26 cellular contexts compared by ENCODE assay signal in genomic region chr2:86219896-86220295, GRCh38. TPM values are rescaled to one million over a fixed set of nuclear protein-coding genes. Genes with fewer than 3 reads are reported as not detected.
DNase-seq lines count a peak whose midpoint lies in the region; ATAC-seq and TF ChIP-seq lines count a peak whose summit lies in the region.
"Had no signal": no experiment of that assay in that cellular context is flagged by ENCODE, and none has a peak within 500 bp of the region (broad histone marks: within the 10 kb centered on the region; RNA-seq: fewer than 3 reads in every experiment).

No MANE protein-coding gene starts in this region.

- no peaks in the 10 kb centered on the region for H3K9me3 Mint-ChIP-seq in nephron
- H3K9me3 Mint-ChIP-seq: CD14-positive monocyte; CD4-positive, alpha-beta memory T cell; CD4-positive, CD25-positive, alpha-beta regulatory T cell; CD8-positive, alpha-beta memory T cell had no signal

- H2BK12ac ChIP-seq in mesenchymal stem cell (ENCODE audit: low read length in 2 of 2) (no peak overlapping the region), neuronal stem cell (ENCODE audit: low read length) (no peak overlapping the region)

- H3K4me1 Mint-ChIP-seq in nephron, result peaks cover 62% of the 10 kb centered on the region

- no peaks in the 10 kb centered on the region for H3K36me3 ChIP-seq in mesenchymal stem cell (ENCODE audit: control insufficient read depth in 1 of 2, insufficient read depth in 2 of 2, low read depth in 1 of 2, low read length in 2 of 2)
- no peaks in the 10 kb centered on the region for H3K36me3 ChIP-seq in neuronal stem cell (replicated peaks in 1 of 2; ENCODE audit: control insufficient read depth in 2 of 2, insufficient read depth in 2 of 2, low read length in 2 of 2)
- H3K36me3 ChIP-seq: BE2C, BLaER1 had no signal

- H3K27me3 ChIP-seq in mesenchymal stem cell (ENCODE audit: control insufficient read depth in 1 of 2, insufficient read depth in 1 of 2, low read length in 2 of 2) (no peaks in the 10 kb centered on the region), neuronal stem cell (ENCODE audit: control insufficient read depth in 3 of 3, insufficient read depth in 3 of 3, low read depth in 1 of 3, low read length in 3 of 3) (no peaks in the 10 kb centered on the region)
- H3K27me3 ChIP-seq: BE2C, BLaER1 had no signal

- peak overlapping the region in 2 of 3 experiments; percentile 28 to 53 for H3K27ac Mint-ChIP-seq in nephron
- H3K27ac Mint-ChIP-seq: CD4-positive, alpha-beta memory T cell had no signal

- H3K9me3 ChIP-seq in mesenchymal stem cell (ENCODE audit: control insufficient read depth, low read length) (no peaks in the 10 kb centered on the region), neuronal stem cell (replicated peaks in 1 of 2; ENCODE audit: control insufficient read depth in 2 of 2, insufficient read depth in 1 of 2, low read depth in 1 of 2, low read length in 2 of 2) (no peaks in the 10 kb centered on the region)
- H3K9me3 ChIP-seq: A549, BE2C, BLaER1 had no signal

- no peak overlapping the region for H2BK120ac ChIP-seq in mesenchymal stem cell (ENCODE audit: low read depth, low read length)
- no peak overlapping the region for H2BK120ac ChIP-seq in neuronal stem cell (ENCODE audit: low read depth, low read length)

- H3K9ac ChIP-seq in mesenchymal stem cell (ENCODE audit: low read length) (no peak overlapping the region), neuronal stem cell (ENCODE audit: low read depth, low read length, poor library complexity) (peak overlapping the region; percentile 15)
- H3K9ac ChIP-seq: BLaER1 had no signal

- peak overlapping the region; percentile 66 for H4K91ac ChIP-seq in mesenchymal stem cell (ENCODE audit: low read length)
- no peak overlapping the region for H4K91ac ChIP-seq in neuronal stem cell (ENCODE audit: low read depth, low read length, poor library complexity)

- H2BK15ac ChIP-seq in mesenchymal stem cell (ENCODE audit: low read depth, poor library complexity, severe bottlenecking), result no peak overlapping the region
- no peak overlapping the region for H2BK15ac ChIP-seq in neuronal stem cell (ENCODE audit: low read length)

- DNase-seq in activated CD8-positive, alpha-beta memory T cell treated with anti-CD3 and anti-CD28 coated beads for 24 hours, result peak; percentile 32
- no peak for DNase-seq in activated CD8-positive, alpha-beta memory T cell treated with anti-CD3 and anti-CD28 coated beads, Interleukin-2, amount 50 U/mL, for 4 hours
- no peak for DNase-seq in mesenchymal stem cell
- DNase-seq in neuronal stem cell (ENCODE audit: low spot score), result no peak
- DNase-seq in GM03348 (ENCODE audit: low spot score), result no peak
- DNase-seq in activated effector memory CD4-positive, alpha-beta T cell treated with Interleukin-2 at 50 U/mL for 16 hours, result no peak
- DNase-seq: AML-193; BE2C; C1 segment of cervical spinal cord; CD4-positive, alpha-beta memory T cell; CD4-positive, CD25-positive, alpha-beta regulatory T cell; CD8-positive, alpha-beta memory T cell; COR-L47; DMS 273 treated with DMSO at 0.1 percent for 48 hours; DMS153; DMS53; DMS79; DND-41; EL; GDM1 had no signal

- H3K79me1 ChIP-seq in mesenchymal stem cell (replicated peaks; ENCODE audit: low read length, poor library complexity, severe bottlenecking) (no peaks in the 10 kb centered on the region), neuronal stem cell (ENCODE audit: low read depth, low read length) (no peaks in the 10 kb centered on the region)

- H2AK5ac ChIP-seq in mesenchymal stem cell (ENCODE audit: low read length, severe bottlenecking) (no peak overlapping the region), neuronal stem cell (ENCODE audit: low read depth, low read length) (no peak overlapping the region)

- H3K4ac ChIP-seq in mesenchymal stem cell (ENCODE audit: low read depth in 1 of 2, low read length in 2 of 2), result no peak overlapping the region
- H3K4ac ChIP-seq in neuronal stem cell (ENCODE audit: low read length), result no peak overlapping the region

- no peak overlapping the region for H3K4me2 ChIP-seq in mesenchymal stem cell (ENCODE audit: low read length, poor library complexity, severe bottlenecking)
- no peak overlapping the region for H3K4me2 ChIP-seq in neuronal stem cell (ENCODE audit: insufficient read depth, low read length, poor library complexity, severe bottlenecking)
- H3K4me2 ChIP-seq: A549, BLaER1 had no signal

- H4K8ac ChIP-seq in mesenchymal stem cell (ENCODE audit: low read length) (no peak overlapping the region), neuronal stem cell (ENCODE audit: low read depth, low read length) (no peak overlapping the region)

- H3K23ac ChIP-seq in mesenchymal stem cell (ENCODE audit: low read length in 2 of 2) (no peak overlapping the region), neuronal stem cell (ENCODE audit: low read depth, low read length, poor library complexity) (no peak overlapping the region)

- H3K4me1 ChIP-seq in mesenchymal stem cell (ENCODE audit: control insufficient read depth, insufficient read depth, low read depth, low read length), result peaks cover 6% of the 10 kb centered on the region
- H3K4me1 ChIP-seq in neuronal stem cell (ENCODE audit: control insufficient read depth in 2 of 2, insufficient read depth in 1 of 2, low read depth in 1 of 2, low read length in 2 of 2), result peaks cover 16 to 23% of the 10 kb centered on the region in 2 donors
- H3K4me1 ChIP-seq: A549, BE2C had no signal

- no peak overlapping the region for H3K4me3 Mint-ChIP-seq in nephron
- H3K4me3 Mint-ChIP-seq: CD14-positive monocyte; CD4-positive, alpha-beta memory T cell; CD4-positive, CD25-positive, alpha-beta regulatory T cell; CD8-positive, alpha-beta memory T cell had no signal

- H3K18ac ChIP-seq in mesenchymal stem cell (ENCODE audit: low read depth in 1 of 2, low read length in 2 of 2), result no peak overlapping the region
- H3K18ac ChIP-seq in neuronal stem cell (ENCODE audit: low read length), result no peak overlapping the region

- H3K36me3 Mint-ChIP-seq in nephron (ENCODE audit: low read depth), result no peaks in the 10 kb centered on the region
- H3K36me3 Mint-ChIP-seq: CD14-positive monocyte; CD4-positive, alpha-beta memory T cell; CD4-positive, CD25-positive, alpha-beta regulatory T cell had no signal

- no peak for ATAC-seq in HG03354 (IDR thresholded peaks at IDR 0.05; ENCODE audit: poor library complexity, severe bottlenecking, unreplicated experiment)
- ATAC-seq: A549 had no signal

- 92% methylated on average over 4 of the region's 5 CpGs for WGBS in mesenchymal stem cell
- no CpG with 5 or more reads among the region's 5 CpGs for WGBS in neuronal stem cell (ENCODE audit: extremely low coverage in 2 of 2, insufficient read length in 2 of 2, insufficient replicate concordance in 1 of 2), 2 donors

- H3K27me3 Mint-ChIP-seq in nephron (ENCODE audit: low read depth), result no peaks in the 10 kb centered on the region
- H3K27me3 Mint-ChIP-seq: CD4-positive, alpha-beta memory T cell; CD4-positive, CD25-positive, alpha-beta regulatory T cell; CD8-positive, alpha-beta memory T cell had no signal

- H3K14ac ChIP-seq in mesenchymal stem cell (ENCODE audit: low read length in 2 of 2) (no peak overlapping the region), neuronal stem cell (ENCODE audit: low read length) (no peak overlapping the region)

- no peak overlapping the region for H3K27ac ChIP-seq in mesenchymal stem cell (ENCODE audit: low read length, poor library complexity, severe bottlenecking)
- H3K27ac ChIP-seq in neuronal stem cell (replicated peaks; ENCODE audit: low read length), result no peak overlapping the region
- H3K27ac ChIP-seq: 22Rv1, A549, BLaER1 had no signal

- H2AFZ ChIP-seq in mesenchymal stem cell (ENCODE audit: low read depth, low read length) (no peak overlapping the region), neuronal stem cell (ENCODE audit: low read length) (no peak overlapping the region)

- H3K4me3 ChIP-seq in mesenchymal stem cell (ENCODE audit: insufficient read depth in 1 of 2, low read depth in 1 of 2, low read length in 2 of 2), result no peak overlapping the region
- no peak overlapping the region for H3K4me3 ChIP-seq in neuronal stem cell (ENCODE audit: low read length in 2 of 2)
- H3K4me3 ChIP-seq: A549, BLaER1 had no signal

- H2BK5ac ChIP-seq in mesenchymal stem cell (ENCODE audit: low read depth, low read length, poor library complexity, severe bottlenecking) (no peak overlapping the region), neuronal stem cell (ENCODE audit: low read length) (no peak overlapping the region)

- TF ChIP-seq CTCF in nephron (IDR thresholded peaks at IDR 0.05; ENCODE audit: unreplicated experiment in 3 of 3), result no peak

RNA-seq across cellular contexts. Expression of gene MRPL35, which starts 20.6 kb away (rescaled TPM):
- 35.3 TPM for polyA plus RNA-seq in mesenchymal stem cell (2013, experiment 1 of 2)
- polyA plus RNA-seq in mesenchymal stem cell (2013, experiment 2 of 2), result 39.0 TPM
- polyA plus RNA-seq in neuronal stem cell (2013, experiment 1 of 2), result 25.6 TPM
- polyA plus RNA-seq in neuronal stem cell (2013, experiment 2 of 2), result 27.8 TPM

RNA-seq across cellular contexts. Expression of gene IMMT, which starts 24.6 kb away (rescaled TPM):
- 77.0 TPM for polyA plus RNA-seq in mesenchymal stem cell (2013, experiment 1 of 2)
- 76.1 TPM for polyA plus RNA-seq in mesenchymal stem cell (2013, experiment 2 of 2)
- polyA plus RNA-seq in neuronal stem cell (2013, experiment 1 of 2), result 69.8 TPM
- 68.5 TPM for polyA plus RNA-seq in neuronal stem cell (2013, experiment 2 of 2)
